1 cellular context compared by ENCODE assay signal in the genomic region with DNA sequence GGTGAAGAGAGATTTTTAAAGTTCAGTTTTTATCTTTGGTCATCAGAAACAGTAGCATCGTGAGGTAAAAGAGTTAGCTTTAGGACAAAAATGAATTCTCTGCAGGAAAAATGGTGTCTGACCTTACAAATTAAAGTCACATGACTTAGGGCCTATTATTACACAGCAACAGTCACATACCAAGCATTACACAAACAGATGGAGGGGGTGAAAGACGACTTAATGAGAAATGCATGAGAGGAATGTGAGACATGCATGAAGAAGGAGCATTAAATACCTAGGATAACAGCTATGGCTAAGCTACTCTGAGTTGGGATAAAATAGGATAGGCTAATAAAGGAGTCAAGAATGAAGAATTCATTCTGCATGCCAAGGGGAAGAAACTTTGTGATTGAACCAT.
TF ChIP-seq lines count a peak whose summit lies in the region.

No MANE protein-coding gene starts in this region.

TF ChIP-seq in IMR-90, 13 proteins besides CTCF, POLR2A, EP300 and RAD21 (continued from another document):
- TF ChIP-seq CEBPB (IDR thresholded peaks at IDR 0.05; ENCODE audit: low read depth, low read length) (peak; percentile 72), MAZ (IDR thresholded peaks at IDR 0.05; ENCODE audit: borderline replicate concordance, low read depth, low read length) (0 out of 2 replicates have a peak, but pooled peaks have one; percentile 27), USF2 (IDR thresholded peaks at IDR 0.05; ENCODE audit: low read depth, low read length) (peak; percentile 72; the same call in 1 of the 2 replicates)
